ENCODE assay signal across 27 cellular contexts in genomic region chr3:142693294-142693853, GRCh38. TPM values are rescaled to one million over a fixed set of nuclear protein-coding genes. Genes with fewer than 3 reads are reported as not detected.
DNase-seq lines count a peak whose midpoint lies in the region; ATAC-seq, FAIRE-seq and TF ChIP-seq lines count a peak whose summit lies in the region.
"Had no signal": no experiment of that assay in that cellular context is flagged by ENCODE, and none has a peak within 500 bp of the region (broad histone marks: within the 10 kb centered on the region; RNA-seq: fewer than 3 reads in every experiment).

No MANE protein-coding gene starts in this region.

- no peak for FAIRE-seq in K562 (lab: Jason Lieb, UNC)
- FAIRE-seq: A549, D721Med, GM12878, GM18507, H1 had no signal

- H4K8ac ChIP-seq in trophoblast cell (ENCODE audit: low read depth, low read length) = no peak overlapping the region

- H2BK120ac ChIP-seq in trophoblast cell (ENCODE audit: insufficient read depth, low read length, poor library complexity) = no peak overlapping the region

- no peak overlapping the region for H3K4ac ChIP-seq in trophoblast cell (ENCODE audit: low read depth, low read length)

- ATAC-seq in activated naive CD8-positive, alpha-beta T cell treated with anti-CD3 and anti-CD28 coated beads, Interleukin-2, amount 50 U/mL, for 24 hours = peak; percentile 63
- ATAC-seq in K562 (no peak), Right ventricle myocardium inferior (no peak)
- ATAC-seq: A549, GM12878 had no signal

- H3K9me1 ChIP-seq in K562 (ENCODE audit: control insufficient read depth, insufficient read depth, low read length) = no peaks in the 10 kb centered on the region

- no peaks in the 10 kb centered on the region for H3K36me3 Mint-ChIP-seq in activated naive CD8-positive, alpha-beta T cell treated with anti-CD3 and anti-CD28 coated beads, Interleukin-2, amount 50 U/mL, for 24 hours (ENCODE audit: low read depth)
- no peaks in the 10 kb centered on the region for H3K36me3 Mint-ChIP-seq in activated naive CD8-positive, alpha-beta T cell treated with anti-CD3 and anti-CD28 coated beads for 36 hours
- H3K36me3 Mint-ChIP-seq: CD14-positive monocyte had no signal

- H3K9ac ChIP-seq in K562 (ENCODE audit: insufficient read depth in 1 of 2, low read depth in 2 of 2, low read length in 2 of 2) = no peak overlapping the region
- H3K9ac ChIP-seq in trophoblast cell (ENCODE audit: low read length) = no peak overlapping the region
- H3K9ac ChIP-seq: BLaER1 treated with 17β-estradiol and CSF1 and Interleukin-3, amounts not matched to agents 10 nM and 100 nM; GM23248 had no signal

- no peak overlapping the region for H3K27ac Mint-ChIP-seq in activated naive CD8-positive, alpha-beta T cell treated with anti-CD3 and anti-CD28 coated beads, Interleukin-2, amount 50 U/mL, for 24 hours
- no peak overlapping the region for H3K27ac Mint-ChIP-seq in activated naive CD8-positive, alpha-beta T cell treated with anti-CD3 and anti-CD28 coated beads for 36 hours
- H3K27ac Mint-ChIP-seq: CD14-positive monocyte; CD4-positive, alpha-beta T cell; CD8-positive, alpha-beta memory T cell had no signal

- H4K12ac ChIP-seq in trophoblast cell (ENCODE audit: low read depth, low read length) = no peak overlapping the region

- H3K14ac ChIP-seq in trophoblast cell (ENCODE audit: low read length) = no peak overlapping the region

- TF ChIP-seq EP300 in K562 (IDR thresholded peaks at IDR 0.05; ENCODE audit: low read length) = no peak

- TF ChIP-seq RAD21 in K562 (CRISPR knock-in tag; conservative IDR thresholded peaks at IDR 0.05 in 1 of 2, IDR thresholded peaks at IDR 0.05 in 1 of 2) = no peak

- H2BK12ac ChIP-seq in trophoblast cell (ENCODE audit: low read length) = no peak overlapping the region

- H2AFZ ChIP-seq in K562 (ENCODE audit: low read depth, low read length) = no peak overlapping the region
- no peak overlapping the region for H2AFZ ChIP-seq in trophoblast cell (ENCODE audit: insufficient read depth, low read length, poor library complexity)
- H2AFZ ChIP-seq: GM23248 had no signal

- no peaks in the 10 kb centered on the region for H3K4me1 ChIP-seq in HEK293 (ENCODE audit: control insufficient read depth, insufficient read depth, low read length)
- H3K4me1 ChIP-seq in K562 (replicated peaks in 1 of 2; ENCODE audit: control insufficient read depth in 2 of 2, insufficient read depth in 2 of 2, low read length in 2 of 2) = no peaks in the 10 kb centered on the region; a peak in 1 of 5 replicates
- H3K4me1 ChIP-seq in trophoblast cell (ENCODE audit: control insufficient read depth in 1 of 2, insufficient read depth in 2 of 2, low read length in 2 of 2) = no peaks in the 10 kb centered on the region
- H3K4me1 ChIP-seq: A549; BLaER1 treated with 17β-estradiol and CSF1 and Interleukin-3, amounts not matched to agents 10 nM and 100 nM had no signal

- H3K27me3 Mint-ChIP-seq in activated naive CD8-positive, alpha-beta T cell treated with anti-CD3 and anti-CD28 coated beads, Interleukin-2, amount 50 U/mL, for 24 hours = no peaks in the 10 kb centered on the region
- no peaks in the 10 kb centered on the region for H3K27me3 Mint-ChIP-seq in activated naive CD8-positive, alpha-beta T cell treated with anti-CD3 and anti-CD28 coated beads for 36 hours
- H3K27me3 Mint-ChIP-seq: CD4-positive, alpha-beta T cell; CD8-positive, alpha-beta memory T cell had no signal

- H3K36me3 ChIP-seq in HEK293 (ENCODE audit: control insufficient read depth in 2 of 2, insufficient read depth in 1 of 2, low read length in 2 of 2) = peaks cover 0 to 3% of the 10 kb centered on the region in 2 experiments; a peak in 1 of 3 replicates
- no peaks in the 10 kb centered on the region; the same call in 2 of the 3 replicates for H3K36me3 ChIP-seq in K562 (ENCODE audit: control insufficient read depth, insufficient read depth, low read length)
- no peaks in the 10 kb centered on the region for H3K36me3 ChIP-seq in trophoblast cell (ENCODE audit: control insufficient read depth in 1 of 2, insufficient read depth in 2 of 2, low read length in 2 of 2)
- H3K36me3 ChIP-seq: BE2C; BLaER1 treated with 17β-estradiol and CSF1 and Interleukin-3, amounts not matched to agents 10 nM and 100 nM had no signal

- no peak overlapping the region for H3K23ac ChIP-seq in trophoblast cell (ENCODE audit: low read length)

- CTCF ChIA-PET in HEK293 (lab: Yijun Ruan, JAX) (no interaction called here), K562 (lab: Yijun Ruan, JAX; ENCODE audit: low intra/inter-chr PET ratio) (no interaction called here)

- H3K27me3 ChIP-seq in K562 (ENCODE audit: control insufficient read depth in 2 of 2, insufficient read depth in 2 of 2, low read length in 2 of 2) = no peaks in the 10 kb centered on the region
- H3K27me3 ChIP-seq in trophoblast cell (ENCODE audit: insufficient read depth, low read length) = no peaks in the 10 kb centered on the region
- H3K27me3 ChIP-seq: BE2C; BLaER1 treated with 17β-estradiol and CSF1 and Interleukin-3, amounts not matched to agents 10 nM and 100 nM had no signal

- WGBS in K562 (ENCODE audit: insufficient coverage, low coverage, missing lambda C conversion rate) = 58% methylated on average over 7 of the region's 7 CpGs
- no CpG with 5 or more reads among the region's 7 CpGs for WGBS in trophoblast cell (ENCODE audit: extremely low coverage, insufficient coverage, insufficient read length)

- H3K79me1 ChIP-seq in trophoblast cell (ENCODE audit: low read length) = no peaks in the 10 kb centered on the region

- no peaks in the 10 kb centered on the region for H3K9me3 ChIP-seq in HEK293 (ENCODE audit: control insufficient read depth, insufficient read depth, low read depth, low read length)
- no peaks in the 10 kb centered on the region for H3K9me3 ChIP-seq in K562 (replicated peaks; ENCODE audit: control insufficient read depth, insufficient read depth, low read depth, low read length)
- H3K9me3 ChIP-seq in trophoblast cell (ENCODE audit: insufficient read depth, low read depth, low read length) = no peaks in the 10 kb centered on the region
- H3K9me3 ChIP-seq: A549; BE2C; BLaER1 treated with 17β-estradiol and CSF1 and Interleukin-3, amounts not matched to agents 10 nM and 100 nM had no signal

- no peaks in the 10 kb centered on the region for H3K79me2 ChIP-seq in K562 (ENCODE audit: control insufficient read depth, insufficient read depth, low read length)
- no peaks in the 10 kb centered on the region for H3K79me2 ChIP-seq in trophoblast cell (ENCODE audit: control insufficient read depth, insufficient read depth, low read length, poor library complexity)

- no peak for TF ChIP-seq CTCF in HEK293 (tag by site-specific recombination; IDR thresholded peaks at IDR 0.05)
- no peak for TF ChIP-seq CTCF in K562 (IDR thresholded peaks at IDR 0.05 in 2 of 3, conservative IDR thresholded peaks at IDR 0.05 in 1 of 3; ENCODE audit: insufficient read depth in 2 of 3, low read depth in 1 of 3, low read length in 3 of 3)

- H3K4me3 Mint-ChIP-seq in activated naive CD8-positive, alpha-beta T cell treated with anti-CD3 and anti-CD28 coated beads, Interleukin-2, amount 50 U/mL, for 24 hours = no peak overlapping the region
- H3K4me3 Mint-ChIP-seq in activated naive CD8-positive, alpha-beta T cell treated with anti-CD3 and anti-CD28 coated beads for 36 hours = no peak overlapping the region
- H3K4me3 Mint-ChIP-seq: CD14-positive monocyte; CD4-positive, alpha-beta T cell; CD8-positive, alpha-beta memory T cell had no signal

- H3K27ac ChIP-seq in HEK293 (ENCODE audit: extremely low read depth, low read depth, low read length) (no peak overlapping the region), K562 (ENCODE audit: extremely low read depth, low read depth, low read length) (no peak overlapping the region), trophoblast cell (ENCODE audit: low read depth, low read length) (no peak overlapping the region)
- H3K27ac ChIP-seq: A549; BLaER1 treated with 17β-estradiol and CSF1 and Interleukin-3, amounts not matched to agents 10 nM and 100 nM; GM23248 had no signal

- no peak overlapping the region for H4K91ac ChIP-seq in trophoblast cell (ENCODE audit: low read depth, low read length)

- no peak overlapping the region for H3K18ac ChIP-seq in trophoblast cell (ENCODE audit: low read length)

- H2BK5ac ChIP-seq in trophoblast cell (ENCODE audit: low read depth, low read length, poor library complexity) = no peak overlapping the region

- no peak for TF ChIP-seq POLR2A in K562 (conservative IDR thresholded peaks at IDR 0.05)

- H3K4me2 ChIP-seq in K562 (ENCODE audit: insufficient read depth, low read length) (no peak overlapping the region), trophoblast cell (ENCODE audit: low read length) (no peak overlapping the region)
- H3K4me2 ChIP-seq: A549; BLaER1 treated with 17β-estradiol and CSF1 and Interleukin-3, amounts not matched to agents 10 nM and 100 nM had no signal

- no peak for DNase-seq in activated naive CD8-positive, alpha-beta T cell treated with anti-CD3 and anti-CD28 coated beads, Interleukin-2, amount 50 U/mL, for 24 hours
- DNase-seq in activated naive CD8-positive, alpha-beta T cell treated with anti-CD3 and anti-CD28 coated beads for 36 hours = no peak
- DNase-seq in K562 (ENCODE audit: extremely low read depth in 1 of 4, low spot score in 3 of 4) (no peak), trophoblast cell (peak; percentile 90 to 94), Right ventricle myocardium inferior (ENCODE audit: missing footprints) (no peak), SIG-M5 treated with dmso at 0.1 percent for 504 hours (lab: John Stamatoyannopoulos, UW; ENCODE audit: unreplicated experiment) (no peak)
- DNase-seq: 8988T; ACHN; AML-193; BE2C; CD4-positive, alpha-beta T cell; CD8-positive, alpha-beta memory T cell; DMS 273 treated with DMSO at 0.1 percent for 48 hours; DMS79; EL; GDM1; GM23248; H7; HCEC 1CT had no signal

- BruUV-seq in K562 (replicated peaks; lab: Mats Ljungman, UMichigan) = no TSS peak

- H4K20me1 ChIP-seq in K562 (replicated peaks; ENCODE audit: control insufficient read depth, insufficient read depth, low read length) = no peaks in the 10 kb centered on the region
- H4K20me1 ChIP-seq: BLaER1 treated with 17β-estradiol and CSF1 and Interleukin-3, amounts not matched to agents 10 nM and 100 nM had no signal

- H3K4me1 Mint-ChIP-seq in activated naive CD8-positive, alpha-beta T cell treated with anti-CD3 and anti-CD28 coated beads, Interleukin-2, amount 50 U/mL, for 24 hours = no peaks in the 10 kb centered on the region
- H3K4me1 Mint-ChIP-seq in activated naive CD8-positive, alpha-beta T cell treated with anti-CD3 and anti-CD28 coated beads for 36 hours = peaks cover 8% of the 10 kb centered on the region
- H3K4me1 Mint-ChIP-seq: CD8-positive, alpha-beta memory T cell had no signal

- in situ Hi-C loops in K562 (cut with MboI) = no loop called here

- H3K9me3 Mint-ChIP-seq in activated naive CD8-positive, alpha-beta T cell treated with anti-CD3 and anti-CD28 coated beads, Interleukin-2, amount 50 U/mL, for 24 hours = no peaks in the 10 kb centered on the region
- no peaks in the 10 kb centered on the region for H3K9me3 Mint-ChIP-seq in activated naive CD8-positive, alpha-beta T cell treated with anti-CD3 and anti-CD28 coated beads for 36 hours
- H3K9me3 Mint-ChIP-seq: CD14-positive monocyte; CD4-positive, alpha-beta T cell; CD8-positive, alpha-beta memory T cell had no signal

- POLR2A ChIA-PET in HEK293 (lab: Yijun Ruan, JAX) = no interaction called here
- POLR2A ChIA-PET in K562 (lab: Yijun Ruan, JAX) = no interaction called here

- H3K4me3 ChIP-seq in HEK293 (ENCODE audit: low read depth, low read length) (no peak overlapping the region), K562 (no peak overlapping the region), trophoblast cell (ENCODE audit: low read depth, low read length) (no peak overlapping the region)
- H3K4me3 ChIP-seq: A549; BLaER1 treated with 17β-estradiol and CSF1 and Interleukin-3, amounts not matched to agents 10 nM and 100 nM; GM12878; GM23248 had no signal

- no peak overlapping the region for H2AK5ac ChIP-seq in trophoblast cell (ENCODE audit: low read length)

- intact Hi-C loops in K562 (cut with micrococcal nuclease) (no loop called here), Right ventricle myocardium inferior (cut with DNase I) (no loop called here)

RNA-seq across cellular contexts. Expression of gene TRPC1, which starts 30.5 kb away (rescaled TPM):
- 1 to 10 TPM; 1.5 to 2.1 TPM for total RNA-seq in activated naive CD8-positive, alpha-beta T cell treated with anti-CD3 and anti-CD28 coated beads for 36 hours
- total RNA-seq in K562 (2011; cell fraction: chromatin; rRNA removed; ENCODE audit: low replicate concordance) = 6.4 and 31.1 TPM in 2 replicates
- total RNA-seq in K562 (2011; cell fraction: nucleolus; rRNA removed) = 3.3 and 9.9 TPM in 2 replicates
- total RNA-seq in K562 (2011; cell fraction: nucleoplasm; rRNA removed) = 7.2 and 12.1 TPM in 2 replicates
- total RNA-seq in K562 (2014; rRNA removed) = 2.8 and 4.1 TPM in 2 replicates
- 5.7 and 6.5 TPM in 2 replicates for total RNA-seq in K562 (2014; rRNA removed; fragmentation: Illumina TruSeq; extraction: Trizol)
- 4.1 and 6.2 TPM in 2 replicates for total RNA-seq in K562 (2015; rRNA removed; fragmentation: Illumina TruSeq; extraction: Trizol)
- 4.2 and 4.6 TPM in 2 replicates for total RNA-seq in K562 (2021)
- 1.9 and 2.0 TPM in 2 replicates for polyA plus RNA-seq in K562 (2011; rRNA removed)
- polyA plus RNA-seq in K562 (2011; cell fraction: cytosol; rRNA removed) = 0.49 and 0.50 TPM in 2 replicates
- polyA plus RNA-seq in K562 (2011; cell fraction: nucleus; rRNA removed) = 1.4 and 3.2 TPM in 2 replicates
- 3.2 and 3.5 TPM in 2 replicates for polyA plus RNA-seq in K562 (2012)
- polyA plus RNA-seq in K562 (2014; fragmentation: Illumina TruSeq; extraction: Trizol) = 3.0 and 3.5 TPM in 2 replicates
- 1 to 10 TPM; 1.4 to 2.2 TPM for polyA plus RNA-seq in K562 (2014; fragmentation: Nextera tagmentation; extraction: Ambion mirVana)
- polyA plus RNA-seq in K562 (2014; rRNA removed) = 2.6 and 3.5 TPM in 2 replicates
- polyA minus RNA-seq in K562 (2011; rRNA and poly(A)+ RNA removed) = 2.0 and 5.1 TPM in 2 replicates
- polyA minus RNA-seq in K562 (2011; cell fraction: cytosol; rRNA and poly(A)+ RNA removed) = 3.1 and 4.7 TPM in 2 replicates
- polyA minus RNA-seq in K562 (2011; cell fraction: nucleus; rRNA and poly(A)+ RNA removed) = 3.9 and 4.1 TPM in 2 replicates
- 8.2 and 8.6 TPM in 2 replicates for polyA plus RNA-seq in trophoblast cell (2013)
- total RNA-seq in Right ventricle myocardium inferior = 9.2 TPM
- polyA plus RNA-seq: CD14-positive monocyte had no signal

Comparison
In these comparisons a context has a peak if more than half of its experiments do, and no peak if none do; other contexts are left out.
1. DNase-seq: peak in trophoblast cell (2 of 2); none in activated naive CD8-positive, alpha-beta T cell treated with anti-CD3 and anti-CD28 coated beads, Interleukin-2, amount 50 U/mL, for 24 hours (single experiment), activated naive CD8-positive, alpha-beta T cell treated with anti-CD3 and anti-CD28 coated beads for 36 hours (single experiment), K562 (0 of 4), Right ventricle myocardium inferior (single experiment) and SIG-M5 treated with dmso at 0.1 percent for 504 hours (single experiment).